ENCODE assay signal across 13 cellular contexts in genomic region chr12:76866146-76866545, GRCh38. TPM values are rescaled to one million over a fixed set of nuclear protein-coding genes. Genes with fewer than 3 reads are reported as not detected.
DNase-seq lines count a peak whose midpoint lies in the region; TF ChIP-seq lines count a peak whose summit lies in the region.
"Had no signal": no experiment of that assay in that cellular context is flagged by ENCODE, and none has a peak within 500 bp of the region (broad histone marks: within the 10 kb centered on the region; RNA-seq: fewer than 3 reads in every experiment).

No MANE protein-coding gene starts in this region.

- peak overlapping the region; percentile 50 for H3K4me2 ChIP-seq in skeletal muscle satellite cell (ENCODE audit: low read length)

- H3K9me3 ChIP-seq in HEK293 (ENCODE audit: control insufficient read depth, insufficient read depth, low read depth, low read length) (no peaks in the 10 kb centered on the region), skeletal muscle satellite cell (replicated peaks; ENCODE audit: low read length) (no peaks in the 10 kb centered on the region)
- H3K9me3 ChIP-seq: Caco-2, esophagus muscularis mucosa had no signal

- TF ChIP-seq CTCF in HEK293 (tag by site-specific recombination; IDR thresholded peaks at IDR 0.05): no peak

- H3K27me3 ChIP-seq in skeletal muscle satellite cell (ENCODE audit: control insufficient read depth, insufficient read depth, low read length): no peaks in the 10 kb centered on the region
- H3K27me3 ChIP-seq: esophagus muscularis mucosa had no signal

- peak overlapping the region; percentile 20 for H3K9ac ChIP-seq in skeletal muscle satellite cell (ENCODE audit: low read depth, low read length)

- peaks cover 9 to 45% of the 10 kb centered on the region in 2 experiments for H3K36me3 ChIP-seq in HEK293 (ENCODE audit: control insufficient read depth in 2 of 2, insufficient read depth in 1 of 2, low read length in 2 of 2)
- H3K36me3 ChIP-seq in skeletal muscle satellite cell (ENCODE audit: insufficient read depth, low read length): no peaks in the 10 kb centered on the region

- H3K4me3 ChIP-seq in HEK293 (ENCODE audit: low read depth, low read length): no peak overlapping the region
- H3K4me3 ChIP-seq in skeletal muscle satellite cell (ENCODE audit: low read length): no peak overlapping the region

- POLR2A ChIA-PET in HEK293 (lab: Yijun Ruan, JAX): interaction anchor here (0.9 to 1.7 kb wide), 2 partner anchors 8 to 13 kb away, joined by 3 to 7 read pairs; partner anchors contain the start of gene CSRP2

- CTCF ChIA-PET in HEK293 (lab: Yijun Ruan, JAX): interaction anchor here (0.7 to 1.2 kb wide), 4 partner anchors 14 to 145 kb away, joined by 3 to 5 read pairs (median 3); no protein-coding TSS in a partner anchor

- no peak overlapping the region for H3K27ac ChIP-seq in HEK293 (ENCODE audit: extremely low read depth, low read depth, low read length)

- DNase-seq in NCI-H82 treated with DMSO at 0.1 percent for 48 hours (lab: John Stamatoyannopoulos, UW; ENCODE audit: unreplicated experiment) (peak; percentile 52), foreskin melanocyte (peak; percentile 71), hypothalamus (lab: John Stamatoyannopoulos, UW) (no peak), NOMO-1 treated with DMSO at 0.1 percent for 48 hours (lab: John Stamatoyannopoulos, UW; ENCODE audit: unreplicated experiment) (no peak), NOMO-1 (lab: John Stamatoyannopoulos, UW; ENCODE audit: unreplicated experiment in 2 of 2) (no peak), cortex of kidney (lab: John Stamatoyannopoulos, UW) (no peak)
- DNase-seq: activated naive CD4-positive, alpha-beta T cell treated with Interleukin-2 at 50 U/mL for 16 hours; Caco-2; Kasumi-1; NCI-H345 had no signal

- H3K4me1 ChIP-seq in HEK293 (ENCODE audit: control insufficient read depth, insufficient read depth, low read length) (peaks cover 7% of the 10 kb centered on the region), skeletal muscle satellite cell (ENCODE audit: control insufficient read depth, insufficient read depth, low read length) (peaks cover 31% of the 10 kb centered on the region)

TF ChIP-seq in HEK293, 187 proteins besides CTCF, POLR2A, EP300 and RAD21:
- TF ChIP-seq, protein P1, sequence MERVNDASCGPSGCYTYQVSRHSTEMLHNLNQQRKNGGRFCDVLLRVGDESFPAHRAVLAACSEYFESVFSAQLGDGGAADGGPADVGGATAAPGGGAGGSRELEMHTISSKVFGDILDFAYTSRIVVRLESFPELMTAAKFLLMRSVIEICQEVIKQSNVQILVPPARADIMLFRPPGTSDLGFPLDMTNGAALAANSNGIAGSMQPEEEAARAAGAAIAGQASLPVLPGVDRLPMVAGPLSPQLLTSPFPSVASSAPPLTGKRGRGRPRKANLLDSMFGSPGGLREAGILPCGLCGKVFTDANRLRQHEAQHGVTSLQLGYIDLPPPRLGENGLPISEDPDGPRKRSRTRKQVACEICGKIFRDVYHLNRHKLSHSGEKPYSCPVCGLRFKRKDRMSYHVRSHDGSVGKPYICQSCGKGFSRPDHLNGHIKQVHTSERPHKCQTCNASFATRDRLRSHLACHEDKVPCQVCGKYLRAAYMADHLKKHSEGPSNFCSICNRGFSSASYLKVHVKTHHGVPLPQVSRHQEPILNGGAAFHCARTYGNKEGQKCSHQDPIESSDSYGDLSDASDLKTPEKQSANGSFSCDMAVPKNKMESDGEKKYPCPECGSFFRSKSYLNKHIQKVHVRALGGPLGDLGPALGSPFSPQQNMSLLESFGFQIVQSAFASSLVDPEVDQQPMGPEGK (tag by site-specific recombination; IDR thresholded peaks at IDR 0.05): no peak
- TF ChIP-seq, protein P2, sequence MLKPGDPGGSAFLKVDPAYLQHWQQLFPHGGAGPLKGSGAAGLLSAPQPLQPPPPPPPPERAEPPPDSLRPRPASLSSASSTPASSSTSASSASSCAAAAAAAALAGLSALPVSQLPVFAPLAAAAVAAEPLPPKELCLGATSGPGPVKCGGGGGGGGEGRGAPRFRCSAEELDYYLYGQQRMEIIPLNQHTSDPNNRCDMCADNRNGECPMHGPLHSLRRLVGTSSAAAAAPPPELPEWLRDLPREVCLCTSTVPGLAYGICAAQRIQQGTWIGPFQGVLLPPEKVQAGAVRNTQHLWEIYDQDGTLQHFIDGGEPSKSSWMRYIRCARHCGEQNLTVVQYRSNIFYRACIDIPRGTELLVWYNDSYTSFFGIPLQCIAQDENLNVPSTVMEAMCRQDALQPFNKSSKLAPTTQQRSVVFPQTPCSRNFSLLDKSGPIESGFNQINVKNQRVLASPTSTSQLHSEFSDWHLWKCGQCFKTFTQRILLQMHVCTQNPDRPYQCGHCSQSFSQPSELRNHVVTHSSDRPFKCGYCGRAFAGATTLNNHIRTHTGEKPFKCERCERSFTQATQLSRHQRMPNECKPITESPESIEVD (tag by site-specific recombination; IDR thresholded peaks at IDR 0.05): 0 out of 2 replicates have a peak, but pooled peaks have one; percentile 22
- TF ChIP-seq TRIM28 (IDR thresholded peaks at IDR 0.05; ENCODE audit: borderline replicate concordance, low read length) (no peak), IKZF3 (tag by site-specific recombination; IDR thresholded peaks at IDR 0.05) (no peak), ZNF521 (tag by site-specific recombination; IDR thresholded peaks at IDR 0.05) (no peak), ZBTB44 (tag by site-specific recombination; IDR thresholded peaks at IDR 0.05) (no peak), ZNF785 (tag by site-specific recombination; IDR thresholded peaks at IDR 0.05) (no peak)

RNA-seq across cellular contexts. Expression of gene CSRP2, which starts 12.7 kb away (rescaled TPM):
- 2.3 and 8.1 TPM in 2 replicates for total RNA-seq in skeletal muscle satellite cell (2012; rRNA removed)

Comparison
In these comparisons a context has a peak if more than half of its experiments do, and no peak if none do; other contexts are left out.
1. DNase-seq: peak in NCI-H82 treated with DMSO at 0.1 percent for 48 hours (single experiment) and foreskin melanocyte (single experiment); none in hypothalamus (0 of 51), NOMO-1 treated with DMSO at 0.1 percent for 48 hours (single experiment), NOMO-1 (0 of 2) and cortex of kidney (single experiment).